Comparison of ENCODE assay signal across 8 cellular contexts in genomic region chr22:21791635-21792625, GRCh38. TPM values are rescaled to one million over a fixed set of nuclear protein-coding genes. Genes with fewer than 3 reads are reported as not detected.
A peak's percentile ranks its signal among the peaks of the same experiment; 100 is the strongest.
DNase-seq lines count a peak whose midpoint lies in the region; ATAC-seq and TF ChIP-seq lines count a peak whose summit lies in the region.

No MANE protein-coding gene starts in this region.

- intact Hi-C loops in vagina (cut with DNase I) = no loop called here

- TF ChIP-seq CTCF in fibroblast of villous mesenchyme (IDR thresholded peaks at IDR 0.05; ENCODE audit: insufficient read depth, low read depth, low read length) (no peak), vagina (IDR thresholded peaks at IDR 0.05) (no peak)

- H3K27me3 ChIP-seq in vagina = no peaks in the 10 kb centered on the region

- no peaks in the 10 kb centered on the region for H3K27me3 Mint-ChIP-seq in stimulated activated naive CD8-positive, alpha-beta T cell treated with anti-CD3 and anti-CD28 coated beads, Interleukin-15, amount 100 ng/mL, for 72 hours

- H3K36me3 ChIP-seq in vagina = peaks cover 0 to 26% of the 10 kb centered on the region in 2 donors

- peak overlapping the region; percentile 2 to 59 for H3K27ac Mint-ChIP-seq in stimulated activated naive CD8-positive, alpha-beta T cell treated with anti-CD3 and anti-CD28 coated beads, Interleukin-15, amount 100 ng/mL, for 72 hours

- H3K27ac ChIP-seq in vagina = no peak overlapping the region

- peak; percentile 96 for ATAC-seq in stimulated activated naive CD8-positive, alpha-beta T cell treated with anti-CD3 and anti-CD28 coated beads, Interleukin-15, amount 100 ng/mL, for 72 hours
- ATAC-seq in HG03354 (IDR thresholded peaks at IDR 0.05; ENCODE audit: poor library complexity, severe bottlenecking, unreplicated experiment) = no peak

- no peaks in the 10 kb centered on the region for H3K9me3 ChIP-seq in vagina

- no peak for TF ChIP-seq POLR2A in vagina (IDR thresholded peaks at IDR 0.05)

- H3K4me3 ChIP-seq in fibroblast of villous mesenchyme (ENCODE audit: low read depth, low read length) (no peak overlapping the region), vagina (no peak overlapping the region)

- H3K9me3 Mint-ChIP-seq in stimulated activated naive CD8-positive, alpha-beta T cell treated with anti-CD3 and anti-CD28 coated beads, Interleukin-15, amount 100 ng/mL, for 72 hours = no peaks in the 10 kb centered on the region

- H3K4me1 ChIP-seq in vagina = no peaks in the 10 kb centered on the region

- peak; percentile 67 for DNase-seq in activated naive CD4-positive, alpha-beta T cell treated with Interleukin-2 at 50 U/mL for 16 hours
- DNase-seq in activated naive CD4-positive, alpha-beta T cell (lab: John Stamatoyannopoulos, UW) = no peak
- DNase-seq in activated CD4-positive, CD25-positive, alpha-beta regulatory T cell treated with anti-CD3 and anti-CD28 coated beads, Interleukin-2, amount 50 U/mL, for 72 hours = peak; percentile 36
- DNase-seq in fibroblast of villous mesenchyme (ENCODE audit: low read depth) = peak; percentile 15
- peak; percentile 28 to 52 for DNase-seq in stimulated activated naive CD8-positive, alpha-beta T cell treated with anti-CD3 and anti-CD28 coated beads, Interleukin-15, amount 100 ng/mL, for 72 hours
- no peak for DNase-seq in vagina (ENCODE audit: extremely low spot score in 2 of 2)
- DNase-seq in NAMALWA (ENCODE audit: low spot score) = no peak

- peak overlapping the region in 1 of 2 donors; percentile 56 for H3K4me3 Mint-ChIP-seq in stimulated activated naive CD8-positive, alpha-beta T cell treated with anti-CD3 and anti-CD28 coated beads, Interleukin-15, amount 100 ng/mL, for 72 hours

- H3K4me1 Mint-ChIP-seq in stimulated activated naive CD8-positive, alpha-beta T cell treated with anti-CD3 and anti-CD28 coated beads, Interleukin-15, amount 100 ng/mL, for 72 hours = peaks cover 17% of the 10 kb centered on the region

RNA-seq across cellular contexts. Expression of gene YPEL1, which starts 56.3 kb away (rescaled TPM):
- total RNA-seq in fibroblast of villous mesenchyme = under 0.01 TPM in 2 replicates
- total RNA-seq in vagina = 4.9 TPM

Comparison
In these comparisons a context has a peak if more than half of its experiments do, and no peak if none do; other contexts are left out.
1. DNase-seq: peak in activated naive CD4-positive, alpha-beta T cell treated with Interleukin-2 at 50 U/mL for 16 hours (single experiment), activated CD4-positive, CD25-positive, alpha-beta regulatory T cell treated with anti-CD3 and anti-CD28 coated beads, Interleukin-2, amount 50 U/mL, for 72 hours (single experiment), fibroblast of villous mesenchyme (single experiment) and stimulated activated naive CD8-positive, alpha-beta T cell treated with anti-CD3 and anti-CD28 coated beads, Interleukin-15, amount 100 ng/mL, for 72 hours (2 of 2); none in activated naive CD4-positive, alpha-beta T cell (0 of 4), vagina (0 of 2) and NAMALWA (single experiment).